ENCODE assay signal across 12 cellular contexts in genomic region chr10:123913688-123914268, GRCh38. TPM values are rescaled to one million over a fixed set of nuclear protein-coding genes. Genes with fewer than 3 reads are reported as not detected.
A peak's percentile ranks its signal among the peaks of the same experiment; 100 is the strongest.
DNase-seq lines count a peak whose midpoint lies in the region; ATAC-seq, FAIRE-seq and TF ChIP-seq lines count a peak whose summit lies in the region.
"Had no signal": no experiment of that assay in that cellular context is flagged by ENCODE, and none has a peak within 500 bp of the region (broad histone marks: within the 10 kb centered on the region; RNA-seq: fewer than 3 reads in every experiment).

No MANE protein-coding gene starts in this region.

- H4K5ac ChIP-seq in mesendoderm (ENCODE audit: low read length) = no peak overlapping the region

- H3K9me3 Mint-ChIP-seq in astrocyte (ENCODE audit: unreplicated experiment) = peaks cover 14% of the 10 kb centered on the region

- H3K27ac ChIP-seq in astrocyte (ENCODE audit: low read depth, low read length) = no peak overlapping the region
- no peak overlapping the region for H3K27ac ChIP-seq in mesendoderm (ENCODE audit: low read depth, low read length)
- no peak overlapping the region for H3K27ac ChIP-seq in effector memory CD4-positive, alpha-beta T cell (ENCODE audit: insufficient read depth, low read length, poor library complexity, severe bottlenecking)
- H3K27ac ChIP-seq: PC-9 had no signal

- no peaks in the 10 kb centered on the region for H3K9me3 ChIP-seq in astrocyte (ENCODE audit: insufficient read depth, low read depth, low read length)
- no peaks in the 10 kb centered on the region for H3K9me3 ChIP-seq in effector memory CD4-positive, alpha-beta T cell (ENCODE audit: control insufficient read depth, low read length)

- H2AK5ac ChIP-seq in mesendoderm (ENCODE audit: low read length) = no peak overlapping the region

- H3K27me3 ChIP-seq in astrocyte (ENCODE audit: insufficient read depth, low read length) (no peaks in the 10 kb centered on the region), mesendoderm (ENCODE audit: insufficient read depth, low read length, poor library complexity) (no peaks in the 10 kb centered on the region)
- H3K27me3 ChIP-seq in effector memory CD4-positive, alpha-beta T cell (replicated peaks; ENCODE audit: control insufficient read depth, insufficient read depth, low read length, poor library complexity, severe bottlenecking) = no peaks in the 10 kb centered on the region

- no peaks in the 10 kb centered on the region for H3K36me3 Mint-ChIP-seq in astrocyte (ENCODE audit: low read depth, unreplicated experiment)

- no peak overlapping the region for H3K4ac ChIP-seq in mesendoderm (ENCODE audit: low read depth, low read length)

- no peaks in the 10 kb centered on the region for H3K4me1 Mint-ChIP-seq in astrocyte (ENCODE audit: low read depth, unreplicated experiment)

- FAIRE-seq in astrocyte (lab: Jason Lieb, UNC) (no peak), frontal cortex (lab: Jason Lieb, UNC) (no peak)
- FAIRE-seq: islet of Langerhans had no signal

- H4K20me1 ChIP-seq in astrocyte (ENCODE audit: insufficient read depth, low read length) = no peaks in the 10 kb centered on the region

- H3K56ac ChIP-seq in mesendoderm (ENCODE audit: low read length) = no peak overlapping the region

- H3K9ac ChIP-seq in astrocyte (ENCODE audit: low read length) = no peak overlapping the region
- H3K9ac ChIP-seq in mesendoderm (ENCODE audit: low read length) = no peak overlapping the region

- H3K18ac ChIP-seq in mesendoderm (ENCODE audit: low read length) = no peak overlapping the region

- H3K4me3 Mint-ChIP-seq in astrocyte (ENCODE audit: unreplicated experiment) = no peak overlapping the region

- no CpG with 5 or more reads among the region's 8 CpGs for WGBS in mesendoderm (ENCODE audit: extremely low coverage, insufficient coverage, low lambda C conversion rate)

- H2BK5ac ChIP-seq in mesendoderm (ENCODE audit: low read length) = no peak overlapping the region

- H3K27ac Mint-ChIP-seq in astrocyte (ENCODE audit: unreplicated experiment) = no peak overlapping the region

- H3K27me3 Mint-ChIP-seq in astrocyte (ENCODE audit: low read depth, unreplicated experiment) = peaks cover 61% of the 10 kb centered on the region

- H3K4me1 ChIP-seq in astrocyte (ENCODE audit: insufficient read depth, low read length) = no peaks in the 10 kb centered on the region
- no peaks in the 10 kb centered on the region for H3K4me1 ChIP-seq in mesendoderm (ENCODE audit: control insufficient read depth, low read depth, low read length)
- no peaks in the 10 kb centered on the region for H3K4me1 ChIP-seq in effector memory CD4-positive, alpha-beta T cell (ENCODE audit: control insufficient read depth, insufficient read depth, low read length, poor library complexity, severe bottlenecking)

- H3K79me1 ChIP-seq in mesendoderm (ENCODE audit: low read length) = no peaks in the 10 kb centered on the region

- DNase-seq in Daoy (ENCODE audit: low read depth) (peak; percentile 19), KG1 (lab: John Stamatoyannopoulos, UW) (peak; percentile 4), astrocyte (ENCODE audit: low read depth) (peak; percentile 12), mesendoderm (peak; percentile 47), frontal cortex (ENCODE audit: low spot score in 2 of 2) (no peak), SHP77 treated with DMSO at 0.1 percent for 48 hours (lab: John Stamatoyannopoulos, UW) (no peak)
- DNase-seq in effector memory CD4-positive, alpha-beta T cell = no peak
- DNase-seq: nucleus accumbens; PC-9; stimulated activated CD4-positive, alpha-beta T cell treated with anti-CD3 and anti-CD28 coated beads, Interleukin-12 subunit alpha, Interleukin-12 subunit beta, amount 100 ng/mL, for 4 hours had no signal

- no peak overlapping the region for H4K8ac ChIP-seq in mesendoderm (ENCODE audit: low read depth, low read length)

- no peak for TF ChIP-seq CTCF in astrocyte (IDR thresholded peaks at IDR 0.05; ENCODE audit: insufficient read depth, low read depth, low read length)

- no peaks in the 10 kb centered on the region for H3K79me2 ChIP-seq in astrocyte (ENCODE audit: insufficient read depth, low read length)
- no peaks in the 10 kb centered on the region for H3K79me2 ChIP-seq in mesendoderm (ENCODE audit: control insufficient read depth, insufficient read depth, low read length)

- no peak overlapping the region for H2BK15ac ChIP-seq in mesendoderm (replicated peaks; ENCODE audit: low read depth)

- H3K23ac ChIP-seq in mesendoderm (ENCODE audit: low read length) = no peak overlapping the region

- H2BK120ac ChIP-seq in mesendoderm (ENCODE audit: low read depth, low read length) = no peak overlapping the region

- no peaks in the 10 kb centered on the region for H3K36me3 ChIP-seq in astrocyte (ENCODE audit: insufficient read depth, low read length)
- H3K36me3 ChIP-seq in mesendoderm (ENCODE audit: control insufficient read depth, insufficient read depth, low read length) = no peaks in the 10 kb centered on the region
- H3K36me3 ChIP-seq in effector memory CD4-positive, alpha-beta T cell (ENCODE audit: control insufficient read depth, insufficient read depth, low read length) = no peaks in the 10 kb centered on the region

- H3K4me2 ChIP-seq in astrocyte (ENCODE audit: low read length) = no peak overlapping the region
- no peak overlapping the region for H3K4me2 ChIP-seq in mesendoderm (ENCODE audit: low read length)
- H3K4me2 ChIP-seq: PC-9 had no signal

- no peak overlapping the region for H3K4me3 ChIP-seq in astrocyte (ENCODE audit: insufficient read depth, low read depth, low read length)
- no peak overlapping the region for H3K4me3 ChIP-seq in mesendoderm (ENCODE audit: low read length)
- H3K4me3 ChIP-seq in effector memory CD4-positive, alpha-beta T cell (ENCODE audit: insufficient read depth, low read depth, low read length, poor library complexity, severe bottlenecking) = no peak overlapping the region
- H3K4me3 ChIP-seq: PC-9 had no signal

- H2AFZ ChIP-seq in astrocyte (ENCODE audit: low read depth, low read length) = no peak overlapping the region
- H2AFZ ChIP-seq: PC-9 had no signal

- no peak for ATAC-seq in GM21619 (IDR thresholded peaks at IDR 0.05; ENCODE audit: unreplicated experiment)

RNA-seq across cellular contexts. Expression of gene CPXM2, which starts 22.2 kb away (rescaled TPM):
- total RNA-seq in Daoy (2014; rRNA removed; shearing (Covaris generic)) = 4.9 and 8.6 TPM in 2 replicates
- total RNA-seq in astrocyte = 5.2 and 5.5 TPM in 2 replicates
- polyA plus RNA-seq in mesendoderm (2013, experiment 1 of 2) = 0.66 TPM
- 0.63 TPM for polyA plus RNA-seq in mesendoderm (2013, experiment 2 of 2)
- under 0.01 TPM for total RNA-seq in frontal cortex
- total RNA-seq: PC-9 had no signal

Comparison
In these comparisons a context has a peak if more than half of its experiments do, and no peak if none do; other contexts are left out.
1. DNase-seq: peak in Daoy (single experiment), KG1 (single experiment), astrocyte (single experiment) and mesendoderm (single experiment); none in effector memory CD4-positive, alpha-beta T cell (0 of 3), frontal cortex (0 of 2) and SHP77 treated with DMSO at 0.1 percent for 48 hours (single experiment).